In genomic region chr7:151607464-151607867, GRCh38 we compare ENCODE assay signal across 20 cellular contexts.
DNase-seq lines count a peak whose midpoint lies in the region; ATAC-seq and TF ChIP-seq lines count a peak whose summit lies in the region.
"Had no signal": no experiment of that assay in that cellular context is flagged by ENCODE, and none has a peak within 500 bp of the region (broad histone marks: within the 10 kb centered on the region; RNA-seq: fewer than 3 reads in every experiment).

No MANE protein-coding gene starts in this region.

- no peaks in the 10 kb centered on the region for H3K27me3 Mint-ChIP-seq in Calu3 (ENCODE audit: unreplicated experiment)
- H3K27me3 Mint-ChIP-seq: naive B cell, type B pancreatic cell had no signal

- TF ChIP-seq CTCF in Calu3 (IDR thresholded peaks at IDR 0.05; ENCODE audit: unreplicated experiment) (no peak), brain microvascular endothelial cell (IDR thresholded peaks at IDR 0.05; ENCODE audit: low read depth, low read length, missing control alignments) (no peak)

- peak overlapping the region; percentile 8 for H3K27ac Mint-ChIP-seq in Calu3 (ENCODE audit: unreplicated experiment)

- H3K27ac ChIP-seq in brain microvascular endothelial cell, result no peak overlapping the region
- H3K27ac ChIP-seq: gastroesophageal sphincter had no signal

- in situ Hi-C loops in brain microvascular endothelial cell (cut with HindIII; ENCODE audit: low pct_ligation_motif_present, low sequenced_read_pairs), result no loop called here

- ATAC-seq in HG03280 (IDR thresholded peaks at IDR 0.05; ENCODE audit: unreplicated experiment), result no peak
- ATAC-seq: gastroesophageal sphincter had no signal

- H3K4me3 Mint-ChIP-seq in Calu3 (ENCODE audit: low read depth, unreplicated experiment), result no peak overlapping the region
- H3K4me3 Mint-ChIP-seq: type B pancreatic cell had no signal

- DNase-seq in Calu3, result peak; percentile 23
- DNase-seq in M059J (ENCODE audit: low read depth), result peak; percentile 71
- peak; percentile 36 for DNase-seq in brain microvascular endothelial cell
- peak; percentile 54 for DNase-seq in kidney tubule cell (ENCODE audit: low spot score)
- DNase-seq in activated CD4-positive, alpha-beta T cell treated with anti-CD3 and anti-CD28 coated beads, Interleukin-2, amount 50 U/mL, for 4 hours, result no peak
- no peak for DNase-seq in AML-193 (lab: John Stamatoyannopoulos, UW)
- no peak for DNase-seq in NCI-H345 treated with DMSO at 0.1 percent for 48 hours (lab: John Stamatoyannopoulos, UW; ENCODE audit: unreplicated experiment)
- DNase-seq: activated CD4-positive, alpha-beta T cell treated with anti-CD3 and anti-CD28 coated beads for 4 hours; activated T-cell treated with anti-CD3 and anti-CD28 coated beads, Interleukin-2, amount 50 U/mL, for 1 hour; DMS 273 treated with DMSO at 0.1 percent for 48 hours; dorsolateral prefrontal cortex; kidney; naive B cell; NCI-H1092 treated with DMSO at 0.1 percent for 48 hours; NCI-H446 treated with DMSO at 0.1 percent for 48 hours; stimulated activated CD4-positive, alpha-beta T cell treated with anti-CD3 and anti-CD28 coated beads, Interleukin-2, amount 100 ng/mL, for 24 hours; T-helper 2 cell had no signal

- no peak overlapping the region for H3K4me3 ChIP-seq in brain microvascular endothelial cell (ENCODE audit: low read depth, low read length)
- H3K4me3 ChIP-seq: dorsolateral prefrontal cortex, gastroesophageal sphincter had no signal

- H3K4me1 Mint-ChIP-seq in Calu3 (ENCODE audit: low read depth, unreplicated experiment), result peaks cover 20% of the 10 kb centered on the region

- H3K9me3 Mint-ChIP-seq in Calu3 (ENCODE audit: low read depth, unreplicated experiment), result peaks cover 3% of the 10 kb centered on the region
- H3K9me3 Mint-ChIP-seq: type B pancreatic cell had no signal

- intact Hi-C loops in Calu3 (cut with micrococcal nuclease; ENCODE audit: unreplicated experiment), result no loop called here

- H3K36me3 Mint-ChIP-seq in Calu3 (ENCODE audit: insufficient read depth, unreplicated experiment), result no peaks in the 10 kb centered on the region

- H3K27me3 ChIP-seq in brain microvascular endothelial cell (replicated peaks), result no peaks in the 10 kb centered on the region
- H3K27me3 ChIP-seq: dorsolateral prefrontal cortex, gastroesophageal sphincter had no signal

- CTCF ChIA-PET in Calu3 (lab: Charles Lee), result no interaction called here

- BruUV-seq in Calu3 (replicated peaks; lab: Mats Ljungman, UMichigan), result no TSS peak

- H3K36me3 ChIP-seq in brain microvascular endothelial cell (replicated peaks), result peaks cover 23% of the 10 kb centered on the region

Comparison
In these comparisons a context has a peak if more than half of its experiments do, and no peak if none do; other contexts are left out.
1. DNase-seq: peak in Calu3 (single experiment), M059J (single experiment), brain microvascular endothelial cell (single experiment) and kidney tubule cell (single experiment); none in activated CD4-positive, alpha-beta T cell treated with anti-CD3 and anti-CD28 coated beads, Interleukin-2, amount 50 U/mL, for 4 hours (0 of 2), AML-193 (0 of 2) and NCI-H345 treated with DMSO at 0.1 percent for 48 hours (single experiment).